In genomic region chr20:32585519-32586127, GRCh38 we compare ENCODE assay signal across 1 cellular context.
TF ChIP-seq lines count a peak whose summit lies in the region.

No MANE protein-coding gene starts in this region.

TF ChIP-seq in HepG2, 621 proteins besides CTCF, POLR2A, EP300 and RAD21 (continued from another document and continues in another):
- TF ChIP-seq SAFB2 (CRISPR knock-in tag; IDR thresholded peaks at IDR 0.05; ENCODE audit: borderline replicate concordance, low read depth) (no peak), ZNF407 (CRISPR knock-in tag; IDR thresholded peaks at IDR 0.05; ENCODE audit: not compliant biosample characterization) (no peak), ZNF230 (CRISPR knock-in tag; IDR thresholded peaks at IDR 0.05) (no peak), ZMYM3 (CRISPR knock-in tag; IDR thresholded peaks at IDR 0.05) (no peak), SMAD1 (CRISPR knock-in tag; IDR thresholded peaks at IDR 0.05; ENCODE audit: borderline replicate concordance, low read depth) (no peak), ZNF577 (CRISPR knock-in tag; IDR thresholded peaks at IDR 0.05; ENCODE audit: borderline replicate concordance, low read depth) (no peak), MLXIP (CRISPR knock-in tag; IDR thresholded peaks at IDR 0.05; ENCODE audit: borderline replicate concordance) (no peak), RXRA (CRISPR knock-in tag; IDR thresholded peaks at IDR 0.05) (no peak; the same call in 1 of the 2 replicates), ZBTB37 (CRISPR knock-in tag; IDR thresholded peaks at IDR 0.05) (no peak), TBL1XR1 (IDR thresholded peaks at IDR 0.05; ENCODE audit: borderline replicate concordance, low read length, partially characterized antibody) (no peak), MXI1 (IDR thresholded peaks at IDR 0.05; ENCODE audit: borderline replicate concordance, low read depth, low read length) (no peak), ZNF510 (CRISPR knock-in tag; IDR thresholded peaks at IDR 0.05; ENCODE audit: low read depth) (no peak), ELF4 (CRISPR knock-in tag; IDR thresholded peaks at IDR 0.05; ENCODE audit: borderline replicate concordance) (no peak), GZF1 (CRISPR knock-in tag; IDR thresholded peaks at IDR 0.05) (no peak), HIC2 (CRISPR knock-in tag; IDR thresholded peaks at IDR 0.05; ENCODE audit: low read depth) (no peak), MTA1 (CRISPR knock-in tag; IDR thresholded peaks at IDR 0.05; ENCODE audit: borderline replicate concordance) (peak; percentile 46; the same call in 1 of the 2 replicates), RFX1 (IDR thresholded peaks at IDR 0.05) (no peak), GMEB1 (CRISPR knock-in tag; IDR thresholded peaks at IDR 0.05; ENCODE audit: borderline replicate concordance) (no peak), DZIP1 (CRISPR knock-in tag; IDR thresholded peaks at IDR 0.05) (0 out of 2 replicates have a peak, but pooled peaks have one; percentile 31), ZNF710 (CRISPR knock-in tag; IDR thresholded peaks at IDR 0.05; ENCODE audit: borderline replicate concordance) (no peak), KDM5B (CRISPR knock-in tag; IDR thresholded peaks at IDR 0.05; ENCODE audit: borderline replicate concordance) (0 out of 2 replicates have a peak, but pooled peaks have one; percentile 46), ZNF652 (CRISPR knock-in tag; IDR thresholded peaks at IDR 0.05; ENCODE audit: borderline replicate concordance, low read depth) (no peak), FOXM1 (CRISPR knock-in tag; IDR thresholded peaks at IDR 0.05) (no peak), SRSF4 (IDR thresholded peaks at IDR 0.05; ENCODE audit: low read depth, low read length, poor library complexity, severe bottlenecking) (no peak), KDM2A (CRISPR knock-in tag; IDR thresholded peaks at IDR 0.05; ENCODE audit: borderline replicate concordance, low read depth) (no peak; the same call in 1 of the 2 replicates), ZNF333 (CRISPR knock-in tag; IDR thresholded peaks at IDR 0.05; ENCODE audit: borderline replicate concordance) (0 out of 2 replicates have a peak, but pooled peaks have one; percentile 51), UBTF (CRISPR knock-in tag; IDR thresholded peaks at IDR 0.05) (0 out of 2 replicates have a peak, but pooled peaks have one; percentile 19), SNRNP70 (IDR thresholded peaks at IDR 0.05; ENCODE audit: low read depth, low read length) (no peak), ZSCAN21 (CRISPR knock-in tag; IDR thresholded peaks at IDR 0.05; ENCODE audit: borderline replicate concordance) (0 out of 2 replicates have a peak, but pooled peaks have one; percentile 47)
